Comparison of ENCODE assay signal across 1 cellular context in the genomic region with DNA sequence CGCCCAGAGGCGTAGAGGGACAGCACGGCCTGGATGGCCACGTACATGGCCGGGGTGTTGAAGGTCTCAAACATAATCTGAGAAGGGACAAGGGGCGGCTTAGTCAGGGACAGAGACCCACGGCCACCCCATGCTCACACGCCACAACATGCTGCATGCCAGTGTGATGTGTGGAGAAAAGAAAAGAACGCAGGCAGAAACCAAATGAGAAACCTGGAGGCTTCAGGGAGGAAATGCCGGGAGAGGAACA.
TF ChIP-seq lines count a peak whose summit lies in the region.

No MANE protein-coding gene starts in this region.

TF ChIP-seq in GM23338, 12 proteins besides CTCF, POLR2A, EP300 and RAD21 (continued from another document):
- TF ChIP-seq, protein P1, sequence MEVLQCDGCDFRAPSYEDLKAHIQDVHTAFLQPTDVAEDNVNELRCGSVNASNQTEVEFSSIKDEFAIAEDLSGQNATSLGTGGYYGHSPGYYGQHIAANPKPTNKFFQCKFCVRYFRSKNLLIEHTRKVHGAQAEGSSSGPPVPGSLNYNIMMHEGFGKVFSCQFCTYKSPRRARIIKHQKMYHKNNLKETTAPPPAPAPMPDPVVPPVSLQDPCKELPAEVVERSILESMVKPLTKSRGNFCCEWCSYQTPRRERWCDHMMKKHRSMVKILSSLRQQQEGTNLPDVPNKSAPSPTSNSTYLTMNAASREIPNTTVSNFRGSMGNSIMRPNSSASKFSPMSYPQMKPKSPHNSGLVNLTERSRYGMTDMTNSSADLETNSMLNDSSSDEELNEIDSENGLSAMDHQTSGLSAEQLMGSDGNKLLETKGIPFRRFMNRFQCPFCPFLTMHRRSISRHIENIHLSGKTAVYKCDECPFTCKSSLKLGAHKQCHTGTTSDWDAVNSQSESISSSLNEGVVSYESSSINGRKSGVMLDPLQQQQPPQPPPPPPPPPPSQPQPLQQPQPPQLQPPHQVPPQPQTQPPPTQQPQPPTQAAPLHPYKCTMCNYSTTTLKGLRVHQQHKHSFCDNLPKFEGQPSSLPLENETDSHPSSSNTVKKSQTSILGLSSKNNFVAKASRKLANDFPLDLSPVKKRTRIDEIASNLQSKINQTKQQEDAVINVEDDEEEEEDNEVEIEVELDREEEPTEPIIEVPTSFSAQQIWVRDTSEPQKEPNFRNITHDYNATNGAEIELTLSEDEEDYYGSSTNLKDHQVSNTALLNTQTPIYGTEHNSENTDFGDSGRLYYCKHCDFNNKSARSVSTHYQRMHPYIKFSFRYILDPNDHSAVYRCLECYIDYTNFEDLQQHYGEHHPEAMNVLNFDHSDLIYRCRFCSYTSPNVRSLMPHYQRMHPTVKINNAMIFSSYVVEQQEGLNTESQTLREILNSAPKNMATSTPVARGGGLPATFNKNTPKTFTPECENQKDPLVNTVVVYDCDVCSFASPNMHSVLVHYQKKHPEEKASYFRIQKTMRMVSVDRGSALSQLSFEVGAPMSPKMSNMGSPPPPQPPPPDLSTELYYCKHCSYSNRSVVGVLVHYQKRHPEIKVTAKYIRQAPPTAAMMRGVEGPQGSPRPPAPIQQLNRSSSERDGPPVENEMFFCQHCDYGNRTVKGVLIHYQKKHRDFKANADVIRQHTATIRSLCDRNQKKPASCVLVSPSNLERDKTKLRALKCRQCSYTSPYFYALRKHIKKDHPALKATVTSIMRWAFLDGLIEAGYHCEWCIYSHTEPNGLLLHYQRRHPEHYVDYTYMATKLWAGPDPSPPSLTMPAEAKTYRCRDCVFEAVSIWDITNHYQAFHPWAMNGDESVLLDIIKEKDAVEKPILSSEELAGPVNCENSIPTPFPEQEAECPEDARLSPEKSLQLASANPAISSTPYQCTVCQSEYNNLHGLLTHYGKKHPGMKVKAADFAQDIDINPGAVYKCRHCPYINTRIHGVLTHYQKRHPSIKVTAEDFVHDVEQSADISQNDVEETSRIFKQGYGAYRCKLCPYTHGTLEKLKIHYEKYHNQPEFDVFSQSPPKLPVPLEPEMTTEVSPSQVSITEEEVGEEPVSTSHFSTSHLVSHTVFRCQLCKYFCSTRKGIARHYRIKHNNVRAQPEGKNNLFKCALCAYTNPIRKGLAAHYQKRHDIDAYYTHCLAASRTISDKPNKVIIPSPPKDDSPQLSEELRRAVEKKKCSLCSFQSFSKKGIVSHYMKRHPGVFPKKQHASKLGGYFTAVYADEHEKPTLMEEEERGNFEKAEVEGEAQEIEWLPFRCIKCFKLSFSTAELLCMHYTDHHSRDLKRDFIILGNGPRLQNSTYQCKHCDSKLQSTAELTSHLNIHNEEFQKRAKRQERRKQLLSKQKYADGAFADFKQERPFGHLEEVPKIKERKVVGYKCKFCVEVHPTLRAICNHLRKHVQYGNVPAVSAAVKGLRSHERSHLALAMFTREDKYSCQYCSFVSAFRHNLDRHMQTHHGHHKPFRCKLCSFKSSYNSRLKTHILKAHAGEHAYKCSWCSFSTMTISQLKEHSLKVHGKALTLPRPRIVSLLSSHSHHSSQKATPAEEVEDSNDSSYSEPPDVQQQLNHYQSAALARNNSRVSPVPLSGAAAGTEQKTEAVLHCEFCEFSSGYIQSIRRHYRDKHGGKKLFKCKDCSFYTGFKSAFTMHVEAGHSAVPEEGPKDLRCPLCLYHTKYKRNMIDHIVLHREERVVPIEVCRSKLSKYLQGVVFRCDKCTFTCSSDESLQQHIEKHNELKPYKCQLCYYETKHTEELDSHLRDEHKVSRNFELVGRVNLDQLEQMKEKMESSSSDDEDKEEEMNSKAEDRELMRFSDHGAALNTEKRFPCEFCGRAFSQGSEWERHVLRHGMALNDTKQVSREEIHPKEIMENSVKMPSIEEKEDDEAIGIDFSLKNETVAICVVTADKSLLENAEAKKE (CRISPR knock-in tag; IDR thresholded peaks at IDR 0.05), result no peak
- TF ChIP-seq JUNB (IDR thresholded peaks at IDR 0.05; ENCODE audit: unreplicated experiment), result no peak
TF ChIP-seq in GM23338: peak in this region for 0.
